11 cellular contexts compared by ENCODE assay signal in genomic region chr20:19734811-19735210, GRCh38. TPM values are rescaled to one million over a fixed set of nuclear protein-coding genes. Genes with fewer than 3 reads are reported as not detected.
DNase-seq lines count a peak whose midpoint lies in the region; ATAC-seq and TF ChIP-seq lines count a peak whose summit lies in the region.
"Had no signal": no experiment of that assay in that cellular context is flagged by ENCODE, and none has a peak within 500 bp of the region (broad histone marks: within the 10 kb centered on the region; RNA-seq: fewer than 3 reads in every experiment).

No MANE protein-coding gene starts in this region.

- peak overlapping the region; percentile 62 for H3K4me2 ChIP-seq in PC-3 (ENCODE audit: low read length)
- H3K4me2 ChIP-seq: KMS-11 had no signal

- no peak overlapping the region for H3K4me3 ChIP-seq in PC-3 (ENCODE audit: low read length)
- no peak overlapping the region for H3K4me3 ChIP-seq in mesodermal cell (ENCODE audit: extremely low read depth, insufficient read depth, low read length, poor library complexity, severe bottlenecking)
- H3K4me3 ChIP-seq in subcutaneous abdominal adipose tissue (ENCODE audit: low read depth in 1 of 5, low read length in 5 of 5), result no peak overlapping the region

- H3K9me2 ChIP-seq in PC-3 (replicated peaks; ENCODE audit: low read length), result no peaks in the 10 kb centered on the region

- H3K27ac ChIP-seq in PC-3 (ENCODE audit: low read length), result peak overlapping the region; percentile 96
- peak overlapping the region; percentile 72 for H3K27ac ChIP-seq in mesodermal cell (ENCODE audit: low read depth, low read length, severe bottlenecking)
- peak overlapping the region; percentile 43 for H3K27ac ChIP-seq in subcutaneous abdominal adipose tissue (ENCODE audit: low read depth, low read length)
- H3K27ac ChIP-seq: KMS-11 had no signal

- H4K20me1 ChIP-seq in PC-3 (ENCODE audit: low read length), result no peaks in the 10 kb centered on the region

- no peak for TF ChIP-seq CTCF in PC-3 (conservative IDR thresholded peaks at IDR 0.05; ENCODE audit: low read depth, low read length)
- TF ChIP-seq CTCF in GM20000 (IDR thresholded peaks at IDR 0.05; ENCODE audit: extremely low read depth, missing control alignments), result no peak

- intact Hi-C loops in PC-3 (cut with micrococcal nuclease), result loop anchor here (1.0 to 2.0 kb wide), 4 partner anchors 9 to 50 kb away; no protein-coding TSS in a partner anchor
- intact Hi-C loops in head of caudate nucleus (cut with DNase I), result no loop called here

- CTCF ChIA-PET in PC-3 (lab: Charles Lee), result interaction anchor here (0.6 kb wide), 1 partner anchor 77 kb away, joined by 4 read pairs; no protein-coding TSS in a partner anchor

- ATAC-seq in PC-3 (no peak), HG02763 (IDR thresholded peaks at IDR 0.05; ENCODE audit: unreplicated experiment) (no peak)

- no peaks in the 10 kb centered on the region for H3K36me3 ChIP-seq in PC-3 (ENCODE audit: low read depth, low read length)
- no peaks in the 10 kb centered on the region for H3K36me3 ChIP-seq in mesodermal cell (ENCODE audit: control insufficient read depth, insufficient read depth, low read length)
- no peaks in the 10 kb centered on the region for H3K36me3 ChIP-seq in subcutaneous abdominal adipose tissue (ENCODE audit: control insufficient read depth in 5 of 5, insufficient read depth in 5 of 5, low read length in 5 of 5)

- H3K9me3 ChIP-seq in PC-3 (ENCODE audit: low read length) (no peaks in the 10 kb centered on the region), mesodermal cell (ENCODE audit: control insufficient read depth, low read length) (no peaks in the 10 kb centered on the region), subcutaneous abdominal adipose tissue (ENCODE audit: control insufficient read depth in 5 of 5, low read length in 5 of 5) (no peaks in the 10 kb centered on the region)

- H2AFZ ChIP-seq in PC-3 (ENCODE audit: low read length), result peak overlapping the region; percentile 38

- DNase-seq in PC-3 (no peak), ecto neural progenitor cell (ENCODE audit: low spot score) (peak; percentile 9), NCI-H1436 (lab: John Stamatoyannopoulos, UW) (no peak), head of caudate nucleus (no peak), GM20000 (ENCODE audit: low spot score) (no peak)
- DNase-seq: activated T-cell treated with anti-CD3 and anti-CD28 coated beads, Interleukin-2, amount 50 U/mL, for 24 hours; CD4-positive, CD25-positive, alpha-beta regulatory T cell had no signal

- H3F3A ChIP-seq in PC-3 (ENCODE audit: low read length, unreplicated experiment), result no peaks in the 10 kb centered on the region

- POLR2A ChIA-PET in PC-3 (lab: Charles Lee; ENCODE audit: unreplicated experiment), result interaction anchor here (0.6 to 0.8 kb wide), 3 partner anchors 23 to 93 kb away, joined by 4 to 19 read pairs (median 9); no protein-coding TSS in a partner anchor

- H3K9ac ChIP-seq in PC-3 (ENCODE audit: low read length) (peak overlapping the region; percentile 52), subcutaneous abdominal adipose tissue (ENCODE audit: low read length in 5 of 5) (no peak overlapping the region)
- H3K9ac ChIP-seq: KMS-11 had no signal

- H3K4me1 ChIP-seq in PC-3 (ENCODE audit: insufficient read depth, low read length), result peaks cover 48% of the 10 kb centered on the region
- H3K4me1 ChIP-seq in mesodermal cell (ENCODE audit: control insufficient read depth, insufficient read depth, low read length, poor library complexity, severe bottlenecking), result peaks cover 20% of the 10 kb centered on the region
- peaks cover 10 to 19% (median 13%) of the 10 kb centered on the region in 5 donors for H3K4me1 ChIP-seq in subcutaneous abdominal adipose tissue (ENCODE audit: control insufficient read depth in 5 of 5, insufficient read depth in 5 of 5, low read length in 5 of 5)

- H3K79me2 ChIP-seq in PC-3 (ENCODE audit: low read length), result no peaks in the 10 kb centered on the region

- WGBS in mesodermal cell (ENCODE audit: insufficient coverage in 2 of 2), 2 experiments, result 83 to 91% methylated on average over 1 of the region's 1 CpG

- no TSS peak for BruUV-seq in PC-3 (replicated peaks; lab: Mats Ljungman, UMichigan)

- H3K27me3 ChIP-seq in PC-3 (ENCODE audit: low read length), result no peaks in the 10 kb centered on the region
- no peaks in the 10 kb centered on the region for H3K27me3 ChIP-seq in subcutaneous abdominal adipose tissue (ENCODE audit: control insufficient read depth in 5 of 5, insufficient read depth in 4 of 5, low read length in 5 of 5)

RNA-seq across cellular contexts. Expression of gene RIN2, which starts 23.2 kb away (rescaled TPM):
- total RNA-seq in PC-3 (2014; rRNA removed), result 64.3 and 69.8 TPM in 2 replicates
- 39.8 TPM for polyA plus RNA-seq in mesodermal cell (2013, experiment 1 of 2)
- 32.0 TPM for polyA plus RNA-seq in mesodermal cell (2013, experiment 2 of 2)
- polyA plus RNA-seq: CD4-positive, CD25-positive, alpha-beta regulatory T cell had no signal

Comparison
In these comparisons a context has a peak if more than half of its experiments do, and no peak if none do; other contexts are left out.
1. H3K27ac ChIP-seq: peak in every context shown above with its lines; median percentile 96 in PC-3; 72 in mesodermal cell; 43 in subcutaneous abdominal adipose tissue.